16 cellular contexts compared by ENCODE assay signal in genomic region chr7:132464740-132465139, GRCh38.
DNase-seq lines count a peak whose midpoint lies in the region; ATAC-seq and TF ChIP-seq lines count a peak whose summit lies in the region.
"Had no signal": no experiment of that assay in that cellular context is flagged by ENCODE, and none has a peak within 500 bp of the region (broad histone marks: within the 10 kb centered on the region; RNA-seq: fewer than 3 reads in every experiment).

No MANE protein-coding gene starts in this region.

- peaks cover 41% of the 10 kb centered on the region for H3K27me3 Mint-ChIP-seq in T-helper 1 cell treated with Interleukin-12 subunit alpha and Interleukin-12 subunit beta and Interleukin-4 antibody, amounts not matched to agents 30 μg/mL and 1 μg/mL, for 36 hours (ENCODE audit: low read depth)
- peaks cover 1% of the 10 kb centered on the region in 2 donors for H3K27me3 Mint-ChIP-seq in CD4-positive, alpha-beta memory T cell
- H3K27me3 Mint-ChIP-seq in natural killer cell treated with Interleukin-12 subunit alpha and Interleukin-12 subunit beta and Interleukin-15 and Interleukin-18, amount 100 ng/mL, for 72 hours = no peaks in the 10 kb centered on the region
- H3K27me3 Mint-ChIP-seq: naive thymus-derived CD8-positive, alpha-beta T cell; stimulated activated naive CD8-positive, alpha-beta T cell treated with anti-CD3 and anti-CD28 coated beads, Interleukin-15, amount 100 ng/mL, for 72 hours had no signal

- no peak overlapping the region for H3K27ac ChIP-seq in CD4-positive, alpha-beta memory T cell (ENCODE audit: low read depth, low read length)

- no peaks in the 10 kb centered on the region for H3K36me3 Mint-ChIP-seq in T-helper 1 cell treated with Interleukin-12 subunit alpha and Interleukin-12 subunit beta and Interleukin-4 antibody, amounts not matched to agents 30 μg/mL and 1 μg/mL, for 36 hours (ENCODE audit: low read depth)
- H3K36me3 Mint-ChIP-seq in CD4-positive, alpha-beta memory T cell = no peaks in the 10 kb centered on the region
- no peaks in the 10 kb centered on the region for H3K36me3 Mint-ChIP-seq in natural killer cell treated with Interleukin-12 subunit alpha and Interleukin-12 subunit beta and Interleukin-15 and Interleukin-18, amount 100 ng/mL, for 72 hours
- H3K36me3 Mint-ChIP-seq: naive thymus-derived CD8-positive, alpha-beta T cell had no signal

- H3K4me3 ChIP-seq in cardiac fibroblast (replicated peaks in 1 of 2; ENCODE audit: low read depth in 2 of 2, low read length in 2 of 2) = no peak overlapping the region
- no peak overlapping the region for H3K4me3 ChIP-seq in CD4-positive, alpha-beta memory T cell (ENCODE audit: low read length in 2 of 2)

- POLR2A ChIA-PET in CD4-positive, alpha-beta memory T cell (lab: Charles Lee; ENCODE audit: partially characterized antibody) = no interaction called here

- no peaks in the 10 kb centered on the region for H3K9me3 ChIP-seq in CD4-positive, alpha-beta memory T cell (ENCODE audit: control insufficient read depth in 1 of 2, low read length in 2 of 2)

- no peak for TF ChIP-seq CTCF in cardiac fibroblast (IDR thresholded peaks at IDR 0.05; ENCODE audit: low read depth, low read length)

- H3K4me1 ChIP-seq in CD4-positive, alpha-beta memory T cell (ENCODE audit: insufficient read depth, low read length) = peaks cover 22% of the 10 kb centered on the region

- intact Hi-C loops in left ventricle myocardium superior (cut with micrococcal nuclease) = no loop called here
- intact Hi-C loops in CD4-positive, alpha-beta memory T cell (cut with micrococcal nuclease) = no loop called here

- DNase-seq in T-helper 1 cell = no peak
- DNase-seq in cardiac fibroblast (ENCODE audit: low read depth in 2 of 2) = peak; percentile 38 to 70
- peak; percentile 59 for DNase-seq in left ventricle myocardium superior
- no peak for DNase-seq in SHP77 (lab: John Stamatoyannopoulos, UW)
- DNase-seq in CD4-positive, alpha-beta memory T cell = no peak
- DNase-seq in natural killer cell treated with Interleukin-12 subunit alpha and Interleukin-12 subunit beta and Interleukin-15 and Interleukin-18, amount 100 ng/mL, for 72 hours (ENCODE audit: low spot score) = no peak
- DNase-seq in foreskin melanocyte = no peak
- DNase-seq: 8988T; activated CD4-positive, CD25-positive, alpha-beta regulatory T cell treated with anti-CD3 and anti-CD28 coated beads, Interleukin-2, amount 50 U/mL, for 72 hours; activated T-cell treated with anti-CD3 and anti-CD28 coated beads for 4 hours; left colon; naive thymus-derived CD8-positive, alpha-beta T cell; NCI-H1930; NK-92 treated with Interleukin-12 subunit alpha and Interleukin-12 subunit beta, amount 100 ng/mL, for 24 hours; stimulated activated naive CD8-positive, alpha-beta T cell treated with anti-CD3 and anti-CD28 coated beads, Interleukin-15, amount 100 ng/mL, for 72 hours had no signal

- H3K9me3 Mint-ChIP-seq in T-helper 1 cell treated with Interleukin-12 subunit alpha and Interleukin-12 subunit beta and Interleukin-4 antibody, amounts not matched to agents 30 μg/mL and 1 μg/mL, for 36 hours = no peaks in the 10 kb centered on the region
- peaks cover 0 to 2% (median 0%) of the 10 kb centered on the region in 8 donors for H3K9me3 Mint-ChIP-seq in CD4-positive, alpha-beta memory T cell
- H3K9me3 Mint-ChIP-seq in natural killer cell treated with Interleukin-12 subunit alpha and Interleukin-12 subunit beta and Interleukin-15 and Interleukin-18, amount 100 ng/mL, for 72 hours = no peaks in the 10 kb centered on the region
- H3K9me3 Mint-ChIP-seq: naive thymus-derived CD8-positive, alpha-beta T cell; stimulated activated naive CD8-positive, alpha-beta T cell treated with anti-CD3 and anti-CD28 coated beads, Interleukin-15, amount 100 ng/mL, for 72 hours had no signal

- peaks cover 34% of the 10 kb centered on the region for H3K4me1 Mint-ChIP-seq in T-helper 1 cell treated with Interleukin-12 subunit alpha and Interleukin-12 subunit beta and Interleukin-4 antibody, amounts not matched to agents 30 μg/mL and 1 μg/mL, for 36 hours (ENCODE audit: low read depth)
- peaks cover 13 to 30% (median 22%) of the 10 kb centered on the region in 4 donors for H3K4me1 Mint-ChIP-seq in CD4-positive, alpha-beta memory T cell
- peaks cover 23 to 27% of the 10 kb centered on the region in 2 donors for H3K4me1 Mint-ChIP-seq in natural killer cell treated with Interleukin-12 subunit alpha and Interleukin-12 subunit beta and Interleukin-15 and Interleukin-18, amount 100 ng/mL, for 72 hours (ENCODE audit: low read depth in 2 of 2)

- H3K4me3 Mint-ChIP-seq in T-helper 1 cell treated with Interleukin-12 subunit alpha and Interleukin-12 subunit beta and Interleukin-4 antibody, amounts not matched to agents 30 μg/mL and 1 μg/mL, for 36 hours = no peak overlapping the region
- no peak overlapping the region for H3K4me3 Mint-ChIP-seq in CD4-positive, alpha-beta memory T cell
- no peak overlapping the region for H3K4me3 Mint-ChIP-seq in natural killer cell treated with Interleukin-12 subunit alpha and Interleukin-12 subunit beta and Interleukin-15 and Interleukin-18, amount 100 ng/mL, for 72 hours
- H3K4me3 Mint-ChIP-seq: stimulated activated naive CD8-positive, alpha-beta T cell treated with anti-CD3 and anti-CD28 coated beads, Interleukin-15, amount 100 ng/mL, for 72 hours had no signal

- H3K27me3 ChIP-seq in CD4-positive, alpha-beta memory T cell (ENCODE audit: insufficient read depth, low read length) = no peaks in the 10 kb centered on the region

- ATAC-seq in left ventricle myocardium superior = peak; percentile 88
- no peak for ATAC-seq in natural killer cell treated with Interleukin-12 subunit alpha and Interleukin-12 subunit beta and Interleukin-15 and Interleukin-18, amount 100 ng/mL, for 72 hours
- ATAC-seq: left colon; naive thymus-derived CD8-positive, alpha-beta T cell; stimulated activated naive CD8-positive, alpha-beta T cell treated with anti-CD3 and anti-CD28 coated beads, Interleukin-15, amount 100 ng/mL, for 72 hours had no signal

- no peaks in the 10 kb centered on the region for H3K36me3 ChIP-seq in CD4-positive, alpha-beta memory T cell (ENCODE audit: insufficient read depth, low read length)

- peak overlapping the region; percentile 32 for H3K27ac Mint-ChIP-seq in T-helper 1 cell treated with Interleukin-12 subunit alpha and Interleukin-12 subunit beta and Interleukin-4 antibody, amounts not matched to agents 30 μg/mL and 1 μg/mL, for 36 hours
- no peak overlapping the region for H3K27ac Mint-ChIP-seq in CD4-positive, alpha-beta memory T cell
- no peak overlapping the region for H3K27ac Mint-ChIP-seq in natural killer cell treated with Interleukin-12 subunit alpha and Interleukin-12 subunit beta and Interleukin-15 and Interleukin-18, amount 100 ng/mL, for 72 hours
- H3K27ac Mint-ChIP-seq: stimulated activated naive CD8-positive, alpha-beta T cell treated with anti-CD3 and anti-CD28 coated beads, Interleukin-15, amount 100 ng/mL, for 72 hours had no signal

- CTCF ChIA-PET in CD4-positive, alpha-beta memory T cell (lab: Charles Lee; ENCODE audit: partially characterized antibody) = interaction anchor here (1.3 kb wide), 1 partner anchor 36 kb away, joined by 3 read pairs; no protein-coding TSS in a partner anchor

Comparison
In these comparisons a context has a peak if more than half of its experiments do, and no peak if none do; other contexts are left out.
1. DNase-seq: peak in cardiac fibroblast (2 of 2) and left ventricle myocardium superior (single experiment); none in T-helper 1 cell (0 of 5), SHP77 (0 of 2), CD4-positive, alpha-beta memory T cell (0 of 5), natural killer cell treated with Interleukin-12 subunit alpha and Interleukin-12 subunit beta and Interleukin-15 and Interleukin-18, amount 100 ng/mL, for 72 hours (single experiment) and foreskin melanocyte (single experiment).